In genomic region chr11:79375818-79376550, GRCh38 we compare ENCODE assay signal across 17 cellular contexts.
"Had no signal": no experiment of that assay in that cellular context is flagged by ENCODE, and none has a peak within 500 bp of the region (broad histone marks: within the 10 kb centered on the region; RNA-seq: fewer than 3 reads in every experiment).

No MANE protein-coding gene starts in this region.

- ATAC-seq: activated CD8-positive, alpha-beta memory T cell treated with anti-CD3 and anti-CD28 coated beads, Interleukin-2, amount 10 ng/mL, durations not matched to agents 7 days and 5 days; gastroesophageal sphincter; left lung; psoas muscle; sciatic nerve had no signal

- H3K27ac ChIP-seq: gastroesophageal sphincter, left lung, psoas muscle had no signal

- H3K9me3 Mint-ChIP-seq: activated naive CD8-positive, alpha-beta T cell treated with anti-CD3 and anti-CD28 coated beads for 36 hours; activated T-cell treated with anti-CD3 and anti-CD28 coated beads, Interleukin-2, amount 50 U/mL, for 24 hours; T-helper 2 cell treated with Interferon-gamma antibody and Interleukin-4, amounts not matched to agents 5 μg/mL and 100 μg/mL, for 36 hours; type B pancreatic cell had no signal

- H3K27me3 Mint-ChIP-seq: activated CD8-positive, alpha-beta memory T cell treated with anti-CD3 and anti-CD28 coated beads, Interleukin-2, amount 10 ng/mL, durations not matched to agents 7 days and 5 days; activated naive CD8-positive, alpha-beta T cell treated with anti-CD3 and anti-CD28 coated beads for 36 hours; activated T-cell treated with anti-CD3 and anti-CD28 coated beads, Interleukin-2, amount 50 U/mL, for 24 hours; type B pancreatic cell had no signal

- DNase-seq: activated CD4-positive, alpha-beta T cell treated with anti-CD3 and anti-CD28 coated beads, Interleukin-2, amount 50 U/mL, for 48 hours; activated CD4-positive, CD25-positive, alpha-beta regulatory T cell treated with anti-CD3 and anti-CD28 coated beads, Interleukin-2, amount 50 U/mL, for 72 hours; activated CD8-positive, alpha-beta memory T cell treated with anti-CD3 and anti-CD28 coated beads, Interleukin-2, amount 10 ng/mL, durations not matched to agents 7 days and 5 days; activated gamma-delta T cell; activated naive CD8-positive, alpha-beta T cell treated with anti-CD3 and anti-CD28 coated beads for 36 hours; activated T-cell treated with anti-CD3 and anti-CD28 coated beads, Interleukin-2, amount 50 U/mL, for 24 hours; left lung; psoas muscle; stimulated activated naive CD4-positive, alpha-beta T cell; substantia nigra; SW 1271 had no signal

- H3K4me1 ChIP-seq: gastroesophageal sphincter, left lung, psoas muscle had no signal

- H3K4me3 ChIP-seq: gastroesophageal sphincter, left lung, psoas muscle had no signal

- H3K27me3 ChIP-seq: gastroesophageal sphincter, left lung had no signal

- H3K36me3 ChIP-seq: gastroesophageal sphincter, left lung had no signal

- H3K36me3 Mint-ChIP-seq: activated CD8-positive, alpha-beta memory T cell treated with anti-CD3 and anti-CD28 coated beads, Interleukin-2, amount 10 ng/mL, durations not matched to agents 7 days and 5 days; activated naive CD8-positive, alpha-beta T cell treated with anti-CD3 and anti-CD28 coated beads for 36 hours; memory B cell had no signal

- H3K27ac Mint-ChIP-seq: activated CD8-positive, alpha-beta memory T cell treated with anti-CD3 and anti-CD28 coated beads, Interleukin-2, amount 10 ng/mL, durations not matched to agents 7 days and 5 days; activated naive CD8-positive, alpha-beta T cell treated with anti-CD3 and anti-CD28 coated beads for 36 hours; activated T-cell treated with anti-CD3 and anti-CD28 coated beads, Interleukin-2, amount 50 U/mL, for 24 hours; memory B cell; nephron; T-helper 2 cell treated with Interferon-gamma antibody and Interleukin-4, amounts not matched to agents 5 μg/mL and 100 μg/mL, for 36 hours; type B pancreatic cell had no signal

- H3K4me1 Mint-ChIP-seq: activated CD8-positive, alpha-beta memory T cell treated with anti-CD3 and anti-CD28 coated beads, Interleukin-2, amount 10 ng/mL, durations not matched to agents 7 days and 5 days; activated naive CD8-positive, alpha-beta T cell treated with anti-CD3 and anti-CD28 coated beads for 36 hours; memory B cell; nephron had no signal

- H3K4me3 Mint-ChIP-seq: activated CD8-positive, alpha-beta memory T cell treated with anti-CD3 and anti-CD28 coated beads, Interleukin-2, amount 10 ng/mL, durations not matched to agents 7 days and 5 days; activated naive CD8-positive, alpha-beta T cell treated with anti-CD3 and anti-CD28 coated beads for 36 hours; activated T-cell treated with anti-CD3 and anti-CD28 coated beads, Interleukin-2, amount 50 U/mL, for 24 hours; memory B cell; nephron; T-helper 2 cell treated with Interferon-gamma antibody and Interleukin-4, amounts not matched to agents 5 μg/mL and 100 μg/mL, for 36 hours; type B pancreatic cell had no signal
